Comparison of ENCODE assay signal across 10 cellular contexts in genomic region chr4:20017439-20017838, GRCh38.
"Had no signal": no experiment of that assay in that cellular context is flagged by ENCODE, and none has a peak within 500 bp of the region (broad histone marks: within the 10 kb centered on the region; RNA-seq: fewer than 3 reads in every experiment).

No MANE protein-coding gene starts in this region.

- H3K4me1 ChIP-seq: esophagus squamous epithelium, heart left ventricle, left lung, pancreas had no signal

- H3K27me3 ChIP-seq: esophagus squamous epithelium, heart left ventricle, left lung, pancreas had no signal

- H3K27ac ChIP-seq: esophagus squamous epithelium, heart left ventricle, left lung, pancreas had no signal

- H3K4me3 ChIP-seq: esophagus squamous epithelium, heart left ventricle, left lung, pancreas had no signal

- H3K9me3 ChIP-seq: esophagus squamous epithelium, heart left ventricle, left lung, pancreas had no signal

- H3K36me3 ChIP-seq: esophagus squamous epithelium, heart left ventricle, left lung, pancreas had no signal

- DNase-seq: activated CD4-positive, alpha-beta memory T cell treated with anti-CD3 and anti-CD28 coated beads, Interleukin-2, amount 10 ng/mL, durations not matched to agents 7 days and 5 days; activated gamma-delta T cell; activated T-cell treated with anti-CD3 and anti-CD28 coated beads, Interleukin-2, amount 50 U/mL, for 48 hours; esophagus squamous epithelium; heart left ventricle; left lung; pancreas; stimulated activated CD4-positive, alpha-beta T cell treated with anti-CD3 and anti-CD28 coated beads, Interleukin-15, amount 100 ng/mL, for 24 hours; stimulated activated CD4-positive, alpha-beta T cell treated with anti-CD3 and anti-CD28 coated beads, Interleukin-4, amount 100 ng/mL, for 4 hours; T1000 had no signal

- ATAC-seq: heart left ventricle, left lung, pancreas had no signal
